In the genomic region with DNA sequence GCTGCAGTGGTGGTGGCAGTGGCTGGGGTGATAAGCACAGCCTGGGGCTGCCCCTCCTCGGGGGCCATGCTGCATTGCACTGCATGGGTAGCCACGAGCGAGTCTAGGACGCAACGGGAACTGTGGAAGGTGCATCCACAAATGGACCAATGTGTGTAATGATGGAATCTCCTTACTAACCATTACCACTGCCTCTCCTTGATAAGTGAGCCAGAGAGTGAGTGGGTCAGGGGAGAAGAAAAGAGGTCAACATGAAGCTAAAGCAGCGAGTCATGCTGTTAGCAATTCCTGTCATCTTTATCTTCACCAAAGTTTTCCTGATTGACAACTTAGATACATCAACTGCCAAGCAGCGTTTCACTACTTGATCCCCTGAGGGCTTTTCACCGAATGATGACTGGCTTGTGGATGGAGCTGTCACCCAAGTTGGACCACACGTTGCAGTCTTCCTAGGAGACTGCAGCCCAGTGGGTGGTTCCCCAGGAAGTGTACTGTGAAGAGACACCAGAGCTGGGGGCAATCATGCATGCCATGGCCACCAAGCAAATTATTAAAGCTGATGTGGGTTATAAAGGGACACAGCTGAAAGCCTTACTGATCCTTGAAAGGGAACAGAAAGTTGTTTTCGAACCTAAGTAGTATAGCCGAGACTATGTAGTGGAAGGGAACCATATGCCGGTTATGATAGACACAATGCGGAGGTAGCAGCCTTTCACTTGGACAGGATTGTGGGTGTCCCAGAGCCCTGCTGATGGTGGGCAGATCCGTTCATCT, we compare ENCODE assay signal across 14 cellular contexts. TPM values are rescaled to one million over a fixed set of nuclear protein-coding genes. Genes with fewer than 3 reads are reported as not detected.
DNase-seq lines count a peak whose midpoint lies in the region; ATAC-seq, FAIRE-seq and TF ChIP-seq lines count a peak whose summit lies in the region.
"Had no signal": no experiment of that assay in that cellular context is flagged by ENCODE, and none has a peak within 500 bp of the region (broad histone marks: within the 10 kb centered on the region; RNA-seq: fewer than 3 reads in every experiment).

No MANE protein-coding gene starts in this region.

- H3K4me3 Mint-ChIP-seq in IgD-negative memory B cell (peak overlapping the region; percentile 62 to 88 (median 78)), nephron progenitor cell (no peak overlapping the region)
- H3K4me3 Mint-ChIP-seq: activated T-cell treated with anti-CD3 and anti-CD28 coated beads, Interleukin-2, amount 50 U/mL, for 4 hours had no signal

- H3K9me3 Mint-ChIP-seq in IgD-negative memory B cell (peaks cover 0 to 6% (median 1%) of the 10 kb centered on the region in 3 donors), nephron progenitor cell (no peaks in the 10 kb centered on the region)
- H3K9me3 Mint-ChIP-seq: activated T-cell treated with anti-CD3 and anti-CD28 coated beads, Interleukin-2, amount 50 U/mL, for 4 hours had no signal

- H3K4me1 Mint-ChIP-seq in IgD-negative memory B cell (peaks cover 41 to 52% (median 50%) of the 10 kb centered on the region in 3 donors), nephron progenitor cell (no peaks in the 10 kb centered on the region)

- FAIRE-seq in GM19239 (lab: Jason Lieb, UNC) = peak; percentile 100

- H3K27me3 Mint-ChIP-seq in IgD-negative memory B cell (peaks cover 2% of the 10 kb centered on the region), nephron progenitor cell (ENCODE audit: low read depth, poor library complexity) (peaks cover 30% of the 10 kb centered on the region)

- H3K36me3 Mint-ChIP-seq in IgD-negative memory B cell (no peaks in the 10 kb centered on the region), nephron progenitor cell (ENCODE audit: low read depth) (no peaks in the 10 kb centered on the region)

- H3K27ac Mint-ChIP-seq in IgD-negative memory B cell (peak overlapping the region; percentile 76 to 87 (median 83)), nephron progenitor cell (no peak overlapping the region)

- in situ Hi-C loops in Caki2 (cut with HindIII; ENCODE audit: low pct_unique_long_range_greater_than_20kb, low sequenced_read_pairs) = no loop called here

- DNase-seq in Caki2 (ENCODE audit: low read depth) (peak; percentile 48), GM19239 (ENCODE audit: insufficient read length, low spot score) (peak; percentile 23), HuH-7 (ENCODE audit: low spot score) (no peak), left lobe of liver (ENCODE audit: low spot score) (no peak), nephron progenitor cell (no peak), ureter (ENCODE audit: low spot score) (no peak)
- DNase-seq: activated T-cell treated with anti-CD3 and anti-CD28 coated beads, Interleukin-2, amount 50 U/mL, for 4 hours; heart left ventricle; NCI-H2107; SK-N-SH had no signal

- no peak for TF ChIP-seq CTCF in nephron progenitor cell (IDR thresholded peaks at IDR 0.05)

- peak; percentile 88 for ATAC-seq in HG02840 (IDR thresholded peaks at IDR 0.05; ENCODE audit: low FRiP score, unreplicated experiment)
- ATAC-seq in left lobe of liver = no peak
- ATAC-seq: activated T-cell treated with anti-CD3 and anti-CD28 coated beads, Interleukin-2, amount 50 U/mL, for 4 hours; heart left ventricle had no signal

RNA-seq across cellular contexts. Expression of gene SAMD7, which starts 20.6 kb away (rescaled TPM):
- total RNA-seq in Caki2 (2014; rRNA removed; shearing (Covaris generic); ENCODE audit: low replicate concordance) = not detected in 2 replicates
- polyA plus RNA-seq in IgD-negative memory B cell = not detected
- total RNA-seq in left lobe of liver = not detected
- not detected for total RNA-seq in ureter
- total RNA-seq: activated T-cell treated with anti-CD3 and anti-CD28 coated beads, Interleukin-2, amount 50 U/mL, for 4 hours; cardiac septum; H4; heart left ventricle had no signal
- polyA plus RNA-seq: heart left ventricle, SK-N-SH had no signal

RNA-seq across cellular contexts. Expression of gene SEC62, which starts 34.7 kb away (rescaled TPM):
- 10.3 and 16.8 TPM in 2 replicates for total RNA-seq in Caki2 (2014; rRNA removed; shearing (Covaris generic); ENCODE audit: low replicate concordance)
- 273 TPM for polyA plus RNA-seq in IgD-negative memory B cell
- total RNA-seq in left lobe of liver = 103 TPM
- total RNA-seq in ureter = 146 TPM

Comparison
In these comparisons a context has a peak if more than half of its experiments do, and no peak if none do; other contexts are left out.
1. DNase-seq: peak in Caki2 (single experiment) and GM19239 (single experiment); none in HuH-7 (single experiment), left lobe of liver (single experiment), nephron progenitor cell (single experiment) and ureter (single experiment).